Comparison of ENCODE assay signal across 23 cellular contexts in genomic region chr10:131936756-131937155, GRCh38.
"Had no signal": no experiment of that assay in that cellular context is flagged by ENCODE, and none has a peak within 500 bp of the region (broad histone marks: within the 10 kb centered on the region; RNA-seq: fewer than 3 reads in every experiment).

No MANE protein-coding gene starts in this region.

- H3K9me3 ChIP-seq: adrenal gland, body of pancreas, esophagus muscularis mucosa, heart left ventricle, left lung, neutrophil, ovary, prostate gland, tibial nerve had no signal

- H3K27me3 ChIP-seq: adrenal gland, body of pancreas, esophagus muscularis mucosa, foreskin keratinocyte, heart left ventricle, left lung, neutrophil, ovary, tibial nerve had no signal

- H3K36me3 ChIP-seq: ovary, prostate gland had no signal

- H3K4me1 ChIP-seq: foreskin keratinocyte, prostate gland had no signal

- H3K27ac ChIP-seq: adrenal gland, body of pancreas, esophagus muscularis mucosa, foreskin keratinocyte, heart left ventricle, left lung, neutrophil, ovary, prostate gland, tibial nerve had no signal

- H3K4me1 Mint-ChIP-seq: nephron had no signal

- H3K4me3 Mint-ChIP-seq: activated B cell treated with CpG ODN at 0.5 μM for 24 hours; activated CD4-positive, alpha-beta T cell treated with anti-CD3 and anti-CD28 coated beads for 36 hours; activated naive CD8-positive, alpha-beta T cell; endodermal cell; nephron; T-cell; T-helper 2 cell treated with Interferon-gamma antibody and Interleukin-4, amounts not matched to agents 5 μg/mL and 100 μg/mL, for 36 hours had no signal

- H3K4me3 ChIP-seq: adrenal gland, body of pancreas, esophagus muscularis mucosa, heart left ventricle, left lung, lung, ovary, prostate gland, tibial nerve had no signal

- H3K9me3 Mint-ChIP-seq: activated B cell treated with CpG ODN at 0.5 μM for 24 hours; nephron; T-cell; T-helper 2 cell treated with Interferon-gamma antibody and Interleukin-4, amounts not matched to agents 5 μg/mL and 100 μg/mL, for 36 hours had no signal

- DNase-seq: activated B cell treated with CpG ODN at 0.5 μM for 24 hours; activated CD4-positive, alpha-beta T cell treated with anti-CD3 and anti-CD28 coated beads for 36 hours; activated CD4-positive, alpha-beta T cell treated with anti-CD3 and anti-CD28 coated beads, Interleukin-2, amount 50 U/mL, for 48 hours; activated CD8-positive, alpha-beta memory T cell treated with anti-CD3 and anti-CD28 coated beads for 24 hours; adrenal gland; endodermal cell; foreskin keratinocyte; heart left ventricle; kidney glomerular epithelial cell; left lung; retina; stimulated activated naive CD4-positive, alpha-beta T cell treated with Interleukin-2 at 50 U/mL for 16 hours; T-cell had no signal

- H3K27ac Mint-ChIP-seq: activated B cell treated with CpG ODN at 0.5 μM for 24 hours; activated CD4-positive, alpha-beta T cell treated with anti-CD3 and anti-CD28 coated beads for 36 hours; activated naive CD8-positive, alpha-beta T cell; endodermal cell; nephron; T-cell; T-helper 2 cell treated with Interferon-gamma antibody and Interleukin-4, amounts not matched to agents 5 μg/mL and 100 μg/mL, for 36 hours had no signal

- H3K27me3 Mint-ChIP-seq: activated B cell treated with CpG ODN at 0.5 μM for 24 hours; activated CD4-positive, alpha-beta T cell treated with anti-CD3 and anti-CD28 coated beads for 36 hours; activated naive CD8-positive, alpha-beta T cell; T-cell had no signal

- ATAC-seq: activated CD4-positive, alpha-beta T cell treated with anti-CD3 and anti-CD28 coated beads for 36 hours; body of pancreas; foreskin keratinocyte; heart left ventricle; left lung; T-cell had no signal
